7 cellular contexts compared by ENCODE assay signal in the genomic region with DNA sequence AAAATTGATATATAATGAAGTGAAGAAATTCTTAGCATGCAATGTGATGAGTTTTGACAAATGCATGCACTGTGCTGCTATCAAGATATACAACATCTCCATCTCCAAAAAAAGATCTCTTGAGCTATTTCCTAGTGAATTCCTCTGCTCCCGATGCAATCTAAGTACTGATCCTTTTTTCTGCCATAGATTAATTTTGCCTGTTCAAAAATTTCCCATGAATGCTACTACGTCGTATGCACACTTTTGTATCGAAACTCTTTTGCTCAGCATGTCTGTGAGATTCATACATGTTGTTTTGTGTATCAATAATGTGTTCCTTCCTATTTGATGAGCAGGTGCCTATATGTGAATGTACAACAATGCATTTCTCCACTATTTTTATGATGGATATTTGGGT.
"Had no signal": no experiment of that assay in that cellular context is flagged by ENCODE, and none has a peak within 500 bp of the region (broad histone marks: within the 10 kb centered on the region; RNA-seq: fewer than 3 reads in every experiment).

No MANE protein-coding gene starts in this region.

- H3K9me3 ChIP-seq: HAP-1 had no signal

- H3K27me3 Mint-ChIP-seq: IgD-negative memory B cell had no signal

- H3K4me1 ChIP-seq: HAP-1 had no signal

- H3K36me3 Mint-ChIP-seq: IgD-negative memory B cell had no signal

- H3K4me1 Mint-ChIP-seq: IgD-negative memory B cell had no signal

- H3K4me3 ChIP-seq: HAP-1 had no signal

- ATAC-seq: HCT116, HepG2 had no signal

- FAIRE-seq: HepG2 had no signal

- DNase-seq: GOT3, H7, KG1 had no signal

- H3K4me3 Mint-ChIP-seq: IgD-negative memory B cell had no signal

- H3K36me3 ChIP-seq: HAP-1 had no signal

- H3K27ac Mint-ChIP-seq: IgD-negative memory B cell had no signal
